Comparison of ENCODE assay signal across 9 cellular contexts in the genomic region with DNA sequence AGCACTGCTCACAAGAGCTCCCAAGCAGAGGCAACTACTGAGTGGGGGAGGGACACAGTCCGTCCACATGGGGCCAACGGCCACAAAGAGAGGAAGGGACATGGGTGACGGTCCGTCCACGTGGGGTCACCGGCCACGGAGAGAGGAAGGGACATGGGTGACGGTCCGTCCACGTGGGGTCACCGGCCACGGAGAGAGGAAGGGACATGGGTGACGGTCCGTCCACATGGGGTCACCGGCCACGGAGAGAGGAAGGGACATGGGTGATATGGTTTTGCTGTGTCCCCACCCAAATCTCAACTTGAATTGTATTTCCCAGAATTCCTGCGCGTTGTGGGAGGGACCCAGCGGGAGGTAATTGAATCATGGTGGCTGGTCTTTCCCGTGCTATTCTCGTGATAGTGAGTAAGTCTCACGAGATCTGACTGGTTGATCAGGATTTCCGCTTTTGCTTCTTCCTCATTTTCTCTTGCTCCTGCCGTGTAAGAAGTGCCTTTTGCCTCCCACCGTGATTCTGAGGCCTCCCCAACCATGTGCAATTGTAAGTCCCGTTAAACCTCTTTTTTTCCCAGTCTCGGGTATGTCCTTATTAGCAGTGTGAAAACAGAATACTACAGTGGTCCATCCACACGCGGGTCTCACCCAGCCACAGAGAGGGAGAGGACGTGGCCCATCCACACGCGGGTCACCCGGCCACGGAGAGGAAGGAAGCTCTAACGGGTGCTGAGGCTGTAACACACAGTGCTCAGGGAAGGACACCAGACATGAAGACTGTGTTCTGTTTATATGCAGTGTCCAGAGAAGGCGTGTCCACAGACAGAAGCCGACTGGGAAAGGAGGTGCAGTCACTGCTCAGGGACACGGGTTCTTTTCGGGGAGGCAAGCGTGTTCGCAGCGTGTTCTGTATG. TPM values are rescaled to one million over a fixed set of nuclear protein-coding genes. Genes with fewer than 3 reads are reported as not detected.
DNase-seq lines count a peak whose midpoint lies in the region; ATAC-seq and TF ChIP-seq lines count a peak whose summit lies in the region.
"Had no signal": no experiment of that assay in that cellular context is flagged by ENCODE, and none has a peak within 500 bp of the region (broad histone marks: within the 10 kb centered on the region; RNA-seq: fewer than 3 reads in every experiment).

No MANE protein-coding gene starts in this region.

- H3K36me3 Mint-ChIP-seq in WTC11 = no peaks in the 10 kb centered on the region

- H3K9me3 ChIP-seq in left lung = peaks cover 0 to under 1% of the 10 kb centered on the region in 2 donors

- H3K4me3 ChIP-seq in left lung = peak overlapping the region in 1 of 2 donors; percentile 17

- H3K4me1 ChIP-seq in left lung = peaks cover 16 to 60% of the 10 kb centered on the region in 2 donors

- DNase-seq in WTC11 (ENCODE audit: low spot score) = no peak
- peak in 1 of 2 donors; percentile 76 for DNase-seq in left lung
- no peak for DNase-seq in DMS 273 (lab: John Stamatoyannopoulos, UW; ENCODE audit: unreplicated experiment)
- DNase-seq in NCI-H2107 treated with DMSO at 0.1 percent for 48 hours (lab: John Stamatoyannopoulos, UW; ENCODE audit: unreplicated experiment) = no peak
- no peak for DNase-seq in SW480 (ENCODE audit: low spot score)
- DNase-seq in GM19238 (ENCODE audit: insufficient read length, low spot score) = no peak

- H3K27me3 Mint-ChIP-seq in WTC11 (ENCODE audit: low read depth) = no peaks in the 10 kb centered on the region; the same call in 1 of the 2 replicates

- no peak for TF ChIP-seq CTCF in 22Rv1 (IDR thresholded peaks at IDR 0.05)
- no peak for TF ChIP-seq CTCF in WTC11 (IDR thresholded peaks at IDR 0.05)
- TF ChIP-seq CTCF in left lung (IDR thresholded peaks at IDR 0.05) = no peak

- POLR2A ChIA-PET in WTC11 (lab: Charles Lee) = no interaction called here

- peaks cover 0 to 10% of the 10 kb centered on the region in 2 donors for H3K36me3 ChIP-seq in left lung

- peaks cover 6% of the 10 kb centered on the region for H3K4me1 Mint-ChIP-seq in WTC11

- no peaks in the 10 kb centered on the region; the same call in 1 of the 2 replicates for H3K9me3 Mint-ChIP-seq in WTC11

- ATAC-seq in GM21576 (IDR thresholded peaks at IDR 0.05; ENCODE audit: unreplicated experiment) (peak; percentile 45), WTC11 (no peak), left lung (peak; percentile 2)
- ATAC-seq: activated CD4-positive, CD25-positive, alpha-beta regulatory T cell treated with anti-CD3 and anti-CD28 coated beads, Interleukin-2, amount 50 U/mL, for 24 hours had no signal

- H3K27ac Mint-ChIP-seq in WTC11 = peak overlapping the region; percentile 10; the same call in 1 of the 2 replicates

- no peaks in the 10 kb centered on the region for H3K27me3 ChIP-seq in left lung

- no peak overlapping the region for H3K4me3 Mint-ChIP-seq in WTC11

- intact Hi-C loops in left lung (cut with DNase I) = no loop called here

- CTCF ChIA-PET in WTC11 (lab: Charles Lee) = interaction anchor here (1.4 kb wide), 1 partner anchor 69 kb away, joined by 3 read pairs; no protein-coding TSS in a partner anchor

- H3K27ac ChIP-seq in 22Rv1 (peak overlapping the region; percentile 85), left lung (peak overlapping the region; percentile 7 to 39)

TF ChIP-seq in WTC11, 78 proteins besides CTCF, POLR2A, EP300 and RAD21:
- TF ChIP-seq ZBTB21 (CRISPR knock-in tag; IDR thresholded peaks at IDR 0.05; ENCODE audit: borderline replicate concordance) (no peak), SMAD4 (CRISPR knock-in tag; IDR thresholded peaks at IDR 0.05) (no peak), ATF1 (CRISPR knock-in tag; IDR thresholded peaks at IDR 0.05) (no peak), ZNF232 (CRISPR knock-in tag; IDR thresholded peaks at IDR 0.05) (no peak), NR1H2 (CRISPR knock-in tag; IDR thresholded peaks at IDR 0.05) (no peak)
- TF ChIP-seq, protein P1, sequence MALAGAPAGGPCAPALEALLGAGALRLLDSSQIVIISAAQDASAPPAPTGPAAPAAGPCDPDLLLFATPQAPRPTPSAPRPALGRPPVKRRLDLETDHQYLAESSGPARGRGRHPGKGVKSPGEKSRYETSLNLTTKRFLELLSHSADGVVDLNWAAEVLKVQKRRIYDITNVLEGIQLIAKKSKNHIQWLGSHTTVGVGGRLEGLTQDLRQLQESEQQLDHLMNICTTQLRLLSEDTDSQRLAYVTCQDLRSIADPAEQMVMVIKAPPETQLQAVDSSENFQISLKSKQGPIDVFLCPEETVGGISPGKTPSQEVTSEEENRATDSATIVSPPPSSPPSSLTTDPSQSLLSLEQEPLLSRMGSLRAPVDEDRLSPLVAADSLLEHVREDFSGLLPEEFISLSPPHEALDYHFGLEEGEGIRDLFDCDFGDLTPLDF (CRISPR knock-in tag; IDR thresholded peaks at IDR 0.05) = no peak
- TF ChIP-seq, protein P2, sequence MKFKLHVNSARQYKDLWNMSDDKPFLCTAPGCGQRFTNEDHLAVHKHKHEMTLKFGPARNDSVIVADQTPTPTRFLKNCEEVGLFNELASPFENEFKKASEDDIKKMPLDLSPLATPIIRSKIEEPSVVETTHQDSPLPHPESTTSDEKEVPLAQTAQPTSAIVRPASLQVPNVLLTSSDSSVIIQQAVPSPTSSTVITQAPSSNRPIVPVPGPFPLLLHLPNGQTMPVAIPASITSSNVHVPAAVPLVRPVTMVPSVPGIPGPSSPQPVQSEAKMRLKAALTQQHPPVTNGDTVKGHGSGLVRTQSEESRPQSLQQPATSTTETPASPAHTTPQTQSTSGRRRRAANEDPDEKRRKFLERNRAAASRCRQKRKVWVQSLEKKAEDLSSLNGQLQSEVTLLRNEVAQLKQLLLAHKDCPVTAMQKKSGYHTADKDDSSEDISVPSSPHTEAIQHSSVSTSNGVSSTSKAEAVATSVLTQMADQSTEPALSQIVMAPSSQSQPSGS (CRISPR knock-in tag; IDR thresholded peaks at IDR 0.05; ENCODE audit: borderline replicate concordance, low read depth) = no peak

RNA-seq across cellular contexts. Expression of gene GAS6, which starts 48.5 kb away (rescaled TPM):
- total RNA-seq in WTC11 (2021) = 29.4 to 33.7 TPM (median 33.7 TPM) in 3 replicates
- 100 to 1,000 TPM in 1 of 2 donors, 10 to 100 TPM in 1; 79.9 to 169 TPM for total RNA-seq in left lung

RNA-seq across cellular contexts. Expression of gene TMEM255B, which starts 56.4 kb away (rescaled TPM):
- 4.7 to 5.9 TPM (median 4.8 TPM) in 3 replicates for total RNA-seq in WTC11 (2021)
- 10 to 100 TPM; 19.2 to 30.7 TPM for total RNA-seq in left lung
